In the genomic region with DNA sequence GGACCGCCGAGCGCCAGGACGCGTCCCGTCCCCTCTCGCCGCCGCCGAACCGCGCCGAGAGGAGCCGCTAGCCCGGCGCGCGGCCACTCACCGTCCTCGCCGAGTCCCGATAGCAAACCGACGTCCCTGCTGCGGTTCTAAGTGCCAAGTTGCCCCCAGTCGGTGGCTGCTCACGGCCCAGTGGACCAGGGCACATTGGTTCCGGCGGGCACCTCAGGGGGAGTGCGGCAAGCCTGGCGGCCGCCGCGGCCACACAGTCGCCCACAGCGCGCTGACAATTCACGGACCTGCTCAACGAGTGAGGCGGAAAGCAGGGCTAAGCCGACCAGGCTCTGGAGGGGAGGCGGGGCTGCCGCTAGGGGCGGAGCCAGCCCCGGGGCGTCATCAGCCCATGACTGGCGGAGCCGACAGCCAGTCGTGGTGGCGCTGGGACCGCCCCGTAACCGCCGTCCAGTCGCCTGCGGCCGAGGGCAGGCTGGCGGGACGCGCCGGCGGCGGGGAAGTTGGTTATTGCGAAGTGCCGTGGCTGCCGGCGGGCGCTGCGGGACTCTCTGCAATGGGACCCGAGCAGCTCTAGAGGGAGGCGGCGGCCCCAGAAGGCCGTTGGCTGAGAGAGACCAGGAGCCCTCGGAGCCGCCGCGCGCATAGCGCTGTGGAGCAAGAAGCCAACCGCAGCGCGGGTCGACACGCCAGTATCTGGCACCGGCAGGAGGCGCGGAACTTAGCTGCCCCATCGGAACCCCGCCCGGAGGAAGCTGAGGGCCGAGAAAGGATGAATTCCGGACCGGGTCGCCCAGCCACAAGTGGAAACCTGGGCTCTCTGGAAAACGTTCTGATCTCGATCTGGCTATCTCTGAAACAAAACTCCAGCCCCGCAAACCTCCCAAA, we compare ENCODE assay signal across 8 cellular contexts. TPM values are rescaled to one million over a fixed set of nuclear protein-coding genes. Genes with fewer than 3 reads are reported as not detected.
DNase-seq lines count a peak whose midpoint lies in the region; ATAC-seq and TF ChIP-seq lines count a peak whose summit lies in the region.

MARCHF3 (minus strand) TSS at position 300 of the 888 bp plus-strand sequence. CDS start 112,387 bp downstream, outside the sequence.

- H3K27ac ChIP-seq in GM23338 (ENCODE audit: low read depth) = peak within 1 kb of the TSS; percentile 23; the same call in 1 of the 2 replicates

- H2AFZ ChIP-seq in GM23338 = peak within 1 kb of the TSS; percentile 96

- H3K27me3 Mint-ChIP-seq in GM23338 (ENCODE audit: insufficient read depth, low read depth, poor library complexity) = peaks cover 20% of the 10 kb centered on the region
- peaks cover 0 to 23% of the 10 kb centered on the region in 2 donors for H3K27me3 Mint-ChIP-seq in natural killer cell (ENCODE audit: low read depth in 2 of 2)

- ATAC-seq in GM23338 (peak; percentile 90), natural killer cell (peak; percentile 91 to 98 (median 92))

- no peaks in the 10 kb centered on the region for H3K36me3 Mint-ChIP-seq in GM23338 (ENCODE audit: low read depth)
- no peaks in the 10 kb centered on the region for H3K36me3 Mint-ChIP-seq in natural killer cell

- H3K4me3 Mint-ChIP-seq in GM23338 = peak within 1 kb of the TSS; percentile 83
- peak within 1 kb of the TSS; percentile 88 for H3K4me3 Mint-ChIP-seq in natural killer cell

- peaks cover 6% of the 10 kb centered on the region; the same call in 1 of the 2 replicates for H4K20me1 ChIP-seq in GM23338 (replicated peaks; ENCODE audit: insufficient read depth)

- peak within 1 kb of the TSS; percentile 76 for H3K4me3 ChIP-seq in GM23338

- H3K79me2 ChIP-seq in GM23338 (replicated peaks; ENCODE audit: insufficient read depth) = peaks cover 21% of the 10 kb centered on the region

- peak within 1 kb of the TSS; percentile 91 for H3K4me2 ChIP-seq in GM23338

- intact Hi-C loops in natural killer cell (cut with micrococcal nuclease) = loop anchor here (1.0 to 5.0 kb wide), 6 partner anchors 42 to 1052 kb away; partner anchors contain the start of genes C5orf63 and SLC12A2

- H3F3A ChIP-seq in GM23338 (replicated peaks; ENCODE audit: low read depth) = peaks cover 8% of the 10 kb centered on the region

- H3K9me3 Mint-ChIP-seq in GM23338 = 0 out of 3 replicates have a peak, but pooled peaks cover 2% of the 10 kb centered on the region
- H3K9me3 Mint-ChIP-seq in natural killer cell = no peaks in the 10 kb centered on the region

- TF ChIP-seq CTCF in GM23338 (conservative IDR thresholded peaks at IDR 0.05; ENCODE audit: low read depth in 2 of 2) (peak; percentile 17 to 24; a peak in 2 of 4 replicates), natural killer cell (IDR thresholded peaks at IDR 0.05) (peak; percentile 13)

- peaks cover 5% of the 10 kb centered on the region; the same call in 1 of the 2 replicates for H3K9me2 ChIP-seq in GM23338 (ENCODE audit: insufficient read depth)

- peaks cover 32% of the 10 kb centered on the region for H3K4me1 ChIP-seq in GM23338 (ENCODE audit: insufficient read depth)

- no peaks in the 10 kb centered on the region for H3K36me3 ChIP-seq in GM23338 (ENCODE audit: insufficient read depth)

- H3K4me1 Mint-ChIP-seq in GM23338 = peaks cover 30% of the 10 kb centered on the region
- peaks cover 14 to 24% of the 10 kb centered on the region in 2 donors for H3K4me1 Mint-ChIP-seq in natural killer cell

- DNase-seq in EL (peak; percentile 97), GM23338 (ENCODE audit: low spot score) (peak; percentile 96), LHCN-M2 (ENCODE audit: low read depth) (peak; percentile 91), RPMI8226 (peak; percentile 97), fibroblast of peridontal ligament (ENCODE audit: extremely low read depth) (peak; percentile 89), natural killer cell (peak; percentile 97)
- DNase-seq in activated T-helper 9 cell treated with anti-CD3 and anti-CD28 coated beads, Interleukin-2, amount 50 U/mL, for 16 hours (ENCODE audit: low read depth) = peak; percentile 89
- DNase-seq in stimulated activated naive CD4-positive, alpha-beta T cell (lab: John Stamatoyannopoulos, UW) = peak; percentile 87 to 93 (median 92)

- H3K27me3 ChIP-seq in GM23338 (ENCODE audit: insufficient read depth) = peaks cover 41% of the 10 kb centered on the region

- H3K27ac Mint-ChIP-seq in GM23338 (no peak within 1 kb of the TSS), natural killer cell (peak within 1 kb of the TSS; percentile 77 to 82)

TF ChIP-seq in GM23338, 12 proteins besides CTCF, POLR2A, EP300 and RAD21:
- TF ChIP-seq ZNF462 (CRISPR knock-in tag; IDR thresholded peaks at IDR 0.05) (no peak), POLR2AphosphoS5 (IDR thresholded peaks at IDR 0.05; ENCODE audit: low read depth) (peak; percentile 86), CREB1 (CRISPR knock-in tag; IDR thresholded peaks at IDR 0.05; ENCODE audit: low read depth) (peak; percentile 91)

RNA-seq across cellular contexts. Expression of gene MARCHF3, which starts in this region (rescaled TPM):
- total RNA-seq in GM23338 (2014; rRNA removed; shearing (Covaris generic)) = 12.5 and 12.7 TPM in 2 replicates
- 7.0 and 8.7 TPM in 2 replicates for polyA plus RNA-seq in GM23338 (2016; fragmentation: Nextera tagmentation; extraction: Ambion mirVana)
- total RNA-seq in LHCN-M2 (2014; rRNA removed) = 13.7 and 15.9 TPM in 2 replicates
- polyA plus RNA-seq in LHCN-M2 (2012) = 14.6 TPM
- total RNA-seq in natural killer cell = 10 to 100 TPM in 1 of 3 donors, 1 to 10 TPM in 2; 6.8 to 11.2 (median 8.9) TPM

Comparison
In these comparisons a context has a peak if more than half of its experiments do, and no peak if none do; other contexts are left out.
1. Peak in every context shown above with its lines: DNase-seq, ATAC-seq, H3K4me3 ChIP-seq and H3K27ac ChIP-seq.